In the genomic region with DNA sequence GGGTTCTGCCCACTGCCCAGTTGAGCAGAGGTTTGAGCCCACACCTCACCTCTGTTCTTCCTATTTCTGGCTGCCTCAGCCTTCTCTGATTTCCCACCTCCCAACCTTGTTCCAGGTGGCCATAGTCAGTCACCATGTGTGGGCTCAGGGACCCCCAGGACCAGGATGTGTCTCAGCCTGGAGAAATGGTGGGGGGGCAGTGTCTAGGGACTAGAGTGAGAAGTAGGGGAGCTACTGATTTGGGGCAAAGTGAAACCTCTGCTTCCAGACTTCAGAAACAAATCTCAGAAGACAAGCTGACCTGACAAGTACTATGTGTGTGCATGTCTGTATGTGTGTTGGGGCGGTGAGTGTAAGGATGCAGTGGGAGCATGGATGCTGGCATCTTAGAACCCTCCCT, we compare ENCODE assay signal across 1 cellular context.
TF ChIP-seq lines count a peak whose summit lies in the region.

No MANE protein-coding gene starts in this region.

TF ChIP-seq in SK-N-SH, 30 proteins besides CTCF, POLR2A, EP300 and RAD21:
- TF ChIP-seq FOXJ3 (CRISPR knock-in tag; IDR thresholded peaks at IDR 0.05) (no peak), MEF2A (IDR thresholded peaks at IDR 0.05; ENCODE audit: borderline replicate concordance, low read depth) (no peak), POLR2AphosphoS5 (IDR thresholded peaks at IDR 0.05; ENCODE audit: low read depth, low read length) (no peak)
- TF ChIP-seq, protein P1, sequence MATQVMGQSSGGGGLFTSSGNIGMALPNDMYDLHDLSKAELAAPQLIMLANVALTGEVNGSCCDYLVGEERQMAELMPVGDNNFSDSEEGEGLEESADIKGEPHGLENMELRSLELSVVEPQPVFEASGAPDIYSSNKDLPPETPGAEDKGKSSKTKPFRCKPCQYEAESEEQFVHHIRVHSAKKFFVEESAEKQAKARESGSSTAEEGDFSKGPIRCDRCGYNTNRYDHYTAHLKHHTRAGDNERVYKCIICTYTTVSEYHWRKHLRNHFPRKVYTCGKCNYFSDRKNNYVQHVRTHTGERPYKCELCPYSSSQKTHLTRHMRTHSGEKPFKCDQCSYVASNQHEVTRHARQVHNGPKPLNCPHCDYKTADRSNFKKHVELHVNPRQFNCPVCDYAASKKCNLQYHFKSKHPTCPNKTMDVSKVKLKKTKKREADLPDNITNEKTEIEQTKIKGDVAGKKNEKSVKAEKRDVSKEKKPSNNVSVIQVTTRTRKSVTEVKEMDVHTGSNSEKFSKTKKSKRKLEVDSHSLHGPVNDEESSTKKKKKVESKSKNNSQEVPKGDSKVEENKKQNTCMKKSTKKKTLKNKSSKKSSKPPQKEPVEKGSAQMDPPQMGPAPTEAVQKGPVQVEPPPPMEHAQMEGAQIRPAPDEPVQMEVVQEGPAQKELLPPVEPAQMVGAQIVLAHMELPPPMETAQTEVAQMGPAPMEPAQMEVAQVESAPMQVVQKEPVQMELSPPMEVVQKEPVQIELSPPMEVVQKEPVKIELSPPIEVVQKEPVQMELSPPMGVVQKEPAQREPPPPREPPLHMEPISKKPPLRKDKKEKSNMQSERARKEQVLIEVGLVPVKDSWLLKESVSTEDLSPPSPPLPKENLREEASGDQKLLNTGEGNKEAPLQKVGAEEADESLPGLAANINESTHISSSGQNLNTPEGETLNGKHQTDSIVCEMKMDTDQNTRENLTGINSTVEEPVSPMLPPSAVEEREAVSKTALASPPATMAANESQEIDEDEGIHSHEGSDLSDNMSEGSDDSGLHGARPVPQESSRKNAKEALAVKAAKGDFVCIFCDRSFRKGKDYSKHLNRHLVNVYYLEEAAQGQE (IDR thresholded peaks at IDR 0.05; ENCODE audit: low read depth, low read length) = no peak
